10 cellular contexts compared by ENCODE assay signal in the genomic region with DNA sequence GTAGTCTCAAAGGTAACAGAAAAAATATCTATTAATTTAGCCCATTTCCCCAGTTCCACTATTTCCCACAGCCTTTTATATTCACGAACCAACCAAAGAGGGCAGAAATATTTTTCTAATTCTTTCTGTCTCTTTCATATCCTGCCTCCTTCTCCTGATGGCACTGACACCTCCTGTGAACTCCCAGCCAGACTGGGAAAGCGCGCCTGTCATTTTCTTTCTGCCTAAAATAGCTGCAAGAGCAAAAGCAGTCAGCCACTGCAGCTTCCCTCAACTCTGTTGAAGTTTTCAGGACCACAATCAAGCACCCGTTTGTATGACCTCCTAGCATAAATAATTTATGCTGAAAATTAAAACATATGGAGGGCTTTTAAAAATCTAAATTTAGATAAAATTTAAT.
"Had no signal": no experiment of that assay in that cellular context is flagged by ENCODE, and none has a peak within 500 bp of the region (broad histone marks: within the 10 kb centered on the region; RNA-seq: fewer than 3 reads in every experiment).

No MANE protein-coding gene starts in this region.

- H3K27ac Mint-ChIP-seq: activated naive CD4-positive, alpha-beta T cell treated with anti-CD3 and anti-CD28 coated beads for 36 hours; stimulated activated naive CD8-positive, alpha-beta T cell treated with anti-CD3 and anti-CD28 coated beads, Interleukin-15, Interleukin-2, amounts not matched to agents 100 ng/mL and 50 ng/mL, for 24 hours had no signal

- H3K4me1 ChIP-seq: SJSA1, upper lobe of left lung had no signal

- H3K36me3 ChIP-seq: esophagus muscularis mucosa, SJSA1, upper lobe of left lung had no signal

- H3K9me3 ChIP-seq: esophagus muscularis mucosa, SJSA1, upper lobe of left lung had no signal

- H3K4me3 ChIP-seq: esophagus muscularis mucosa, SJSA1, upper lobe of left lung had no signal

- ATAC-seq: left lobe of liver, sciatic nerve had no signal

- H3K4me3 Mint-ChIP-seq: activated naive CD4-positive, alpha-beta T cell treated with anti-CD3 and anti-CD28 coated beads for 36 hours; stimulated activated naive CD8-positive, alpha-beta T cell treated with anti-CD3 and anti-CD28 coated beads, Interleukin-15, Interleukin-2, amounts not matched to agents 100 ng/mL and 50 ng/mL, for 24 hours had no signal

- H3K27ac ChIP-seq: esophagus muscularis mucosa, SJSA1, upper lobe of left lung had no signal

- H3K27me3 Mint-ChIP-seq: stimulated activated naive CD8-positive, alpha-beta T cell treated with anti-CD3 and anti-CD28 coated beads, Interleukin-15, Interleukin-2, amounts not matched to agents 100 ng/mL and 50 ng/mL, for 24 hours had no signal

- H3K27me3 ChIP-seq: esophagus muscularis mucosa, SJSA1, upper lobe of left lung had no signal

- H3K9me3 Mint-ChIP-seq: activated naive CD4-positive, alpha-beta T cell treated with anti-CD3 and anti-CD28 coated beads for 36 hours; stimulated activated naive CD8-positive, alpha-beta T cell treated with anti-CD3 and anti-CD28 coated beads, Interleukin-15, Interleukin-2, amounts not matched to agents 100 ng/mL and 50 ng/mL, for 24 hours had no signal

- DNase-seq: activated CD4-positive, alpha-beta T cell treated with anti-CD3 and anti-CD28 coated beads for 4 hours; activated CD8-positive, alpha-beta memory T cell treated with anti-CD3 and anti-CD28 coated beads for 24 hours; activated naive CD4-positive, alpha-beta T cell treated with anti-CD3 and anti-CD28 coated beads for 36 hours; stimulated activated CD4-positive, alpha-beta T cell treated with anti-CD3 and anti-CD28 coated beads, Interleukin-2, amount 100 ng/mL, for 48 hours; upper lobe of left lung had no signal
